Comparison of ENCODE assay signal across 18 cellular contexts in genomic region chr19:40590464-40591265, GRCh38.
"Had no signal": no experiment of that assay in that cellular context is flagged by ENCODE, and none has a peak within 500 bp of the region (broad histone marks: within the 10 kb centered on the region; RNA-seq: fewer than 3 reads in every experiment).

No MANE protein-coding gene starts in this region.

- H3K36me3 ChIP-seq: cardiac muscle cell, thyroid gland had no signal

- H3K4me1 ChIP-seq: foreskin keratinocyte, thyroid gland had no signal

- H3K4me3 Mint-ChIP-seq: activated B cell treated with CpG ODN at 0.5 μM for 24 hours; activated CD8-positive, alpha-beta T cell treated with anti-CD3 and anti-CD28 coated beads for 36 hours; activated naive CD4-positive, alpha-beta T cell treated with anti-CD3 and anti-CD28 coated beads, Interleukin-2, amount 10 ng/mL, durations not matched to agents 7 days and 5 days; activated T-cell treated with anti-CD3 and anti-CD28 coated beads, Interleukin-2, amount 50 U/mL, for 4 hours; naive thymus-derived CD4-positive, alpha-beta T cell; T-helper 2 cell treated with Interferon-gamma antibody and Interleukin-4, amounts not matched to agents 5 μg/mL and 100 μg/mL, for 36 hours had no signal

- H3K79me2 ChIP-seq: hepatocyte had no signal

- H3K9me3 ChIP-seq: thyroid gland had no signal

- H3K4me3 ChIP-seq: cardiac muscle cell, hepatocyte, spleen, thyroid gland had no signal

- H3K27me3 Mint-ChIP-seq: activated B cell treated with CpG ODN at 0.5 μM for 24 hours; activated CD8-positive, alpha-beta T cell treated with anti-CD3 and anti-CD28 coated beads for 36 hours had no signal

- H3K27ac Mint-ChIP-seq: activated CD8-positive, alpha-beta T cell treated with anti-CD3 and anti-CD28 coated beads for 36 hours; activated naive CD4-positive, alpha-beta T cell treated with anti-CD3 and anti-CD28 coated beads, Interleukin-2, amount 10 ng/mL, durations not matched to agents 7 days and 5 days; T-helper 2 cell treated with Interferon-gamma antibody and Interleukin-4, amounts not matched to agents 5 μg/mL and 100 μg/mL, for 36 hours had no signal

- H3K27ac ChIP-seq: cardiac muscle cell, foreskin keratinocyte, hepatocyte, thyroid gland had no signal

- ATAC-seq: activated CD8-positive, alpha-beta T cell treated with anti-CD3 and anti-CD28 coated beads for 36 hours; activated T-cell treated with anti-CD3 and anti-CD28 coated beads, Interleukin-2, amount 50 U/mL, for 4 hours; foreskin keratinocyte; naive thymus-derived CD4-positive, alpha-beta T cell had no signal

- H3K4me2 ChIP-seq: hepatocyte had no signal

- H3K9me3 Mint-ChIP-seq: activated B cell treated with CpG ODN at 0.5 μM for 24 hours; activated CD8-positive, alpha-beta T cell treated with anti-CD3 and anti-CD28 coated beads for 36 hours; activated naive CD4-positive, alpha-beta T cell treated with anti-CD3 and anti-CD28 coated beads, Interleukin-2, amount 10 ng/mL, durations not matched to agents 7 days and 5 days; activated T-cell treated with anti-CD3 and anti-CD28 coated beads, Interleukin-2, amount 50 U/mL, for 4 hours; naive thymus-derived CD4-positive, alpha-beta T cell; T-helper 2 cell treated with Interferon-gamma antibody and Interleukin-4, amounts not matched to agents 5 μg/mL and 100 μg/mL, for 36 hours had no signal

- H3K27me3 ChIP-seq: cardiac muscle cell, foreskin keratinocyte, hepatocyte, thyroid gland had no signal

- DNase-seq: activated B cell treated with CpG ODN at 0.5 μM for 24 hours; activated CD4-positive, alpha-beta T cell treated with anti-CD3 and anti-CD28 coated beads for 48 hours; activated CD8-positive, alpha-beta T cell treated with anti-CD3 and anti-CD28 coated beads for 36 hours; activated effector memory CD4-positive, alpha-beta T cell treated with Interleukin-2 at 50 U/mL for 16 hours; activated naive CD4-positive, alpha-beta T cell treated with anti-CD3 and anti-CD28 coated beads, Interleukin-2, amount 10 ng/mL, durations not matched to agents 7 days and 5 days; activated T-cell treated with anti-CD3 and anti-CD28 coated beads, Interleukin-2, amount 50 U/mL, for 4 hours; foreskin keratinocyte; mesenchymal stem cell; naive thymus-derived CD4-positive, alpha-beta T cell; occipital lobe; retina; spleen; stimulated activated CD4-positive, alpha-beta T cell treated with anti-CD3 and anti-CD28 coated beads, Interleukin-4, amount 100 ng/mL, for 4 hours; stimulated activated naive CD4-positive, alpha-beta T cell treated with Interleukin-2 at 50 U/mL for 16 hours; thyroid gland had no signal

- H2AFZ ChIP-seq: hepatocyte had no signal
